Comparison of ENCODE assay signal across 8 cellular contexts in the genomic region with DNA sequence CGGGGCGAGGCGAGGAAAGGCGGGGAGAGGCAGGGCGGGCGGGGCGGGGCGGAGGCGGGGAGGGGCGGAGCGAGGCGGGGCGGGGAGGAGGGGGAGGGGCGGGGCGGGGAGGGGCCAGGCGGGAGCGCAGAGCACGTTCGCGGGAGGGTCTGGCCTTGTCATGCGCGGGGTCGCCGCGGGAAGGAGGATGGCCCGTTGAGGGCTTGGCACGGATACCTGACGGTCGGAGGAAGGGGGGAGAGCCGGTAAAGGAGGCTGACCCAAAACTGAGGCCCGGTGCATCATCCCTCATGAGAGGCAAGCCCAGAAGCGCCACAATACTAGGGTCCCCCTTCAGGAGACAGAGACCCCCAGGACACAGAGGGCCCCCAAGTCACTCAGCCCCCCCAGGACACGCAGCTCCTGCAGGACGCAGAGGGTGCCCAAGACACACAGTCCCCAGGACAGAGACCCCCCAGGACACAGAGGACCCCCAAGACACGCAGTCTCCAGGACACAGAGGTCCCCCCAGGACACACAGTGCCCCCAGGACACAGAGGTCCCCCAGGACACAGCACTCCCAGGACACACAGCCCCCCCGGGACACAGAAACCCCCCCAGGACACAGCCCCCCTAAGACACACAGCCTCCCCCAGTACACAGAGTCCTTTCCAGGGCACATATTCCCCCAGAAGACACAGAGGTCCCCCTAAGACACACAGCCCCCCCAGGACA. TPM values are rescaled to one million over a fixed set of nuclear protein-coding genes. Genes with fewer than 3 reads are reported as not detected.
A peak's percentile ranks its signal among the peaks of the same experiment; 100 is the strongest.
DNase-seq lines count a peak whose midpoint lies in the region; ATAC-seq, FAIRE-seq and TF ChIP-seq lines count a peak whose summit lies in the region.

No MANE protein-coding gene starts in this region.

- no peaks in the 10 kb centered on the region for H3K27me3 Mint-ChIP-seq in IgD-negative memory B cell
- H3K27me3 Mint-ChIP-seq in activated CD8-positive, alpha-beta T cell treated with anti-CD3 and anti-CD28 coated beads for 36 hours, result no peaks in the 10 kb centered on the region

- H3K27me3 ChIP-seq in gastroesophageal sphincter, result no peaks in the 10 kb centered on the region
- H3K27me3 ChIP-seq in pancreas, result no peaks in the 10 kb centered on the region
- no peaks in the 10 kb centered on the region for H3K27me3 ChIP-seq in small intestine (ENCODE audit: control insufficient read depth in 2 of 2, insufficient read depth in 2 of 2, low read length in 2 of 2)

- 0 to 10% methylated on average over 2 to 7 of the region's 36 CpGs for WGBS in gastroesophageal sphincter (ENCODE audit: low coverage in 1 of 2), 2 donors
- WGBS in pancreas, 2 donors, result 16 to 28% methylated on average over 15 to 23 of the region's 36 CpGs
- 14 to 26% (median 14%) methylated on average over 13 to 23 of the region's 36 CpGs for WGBS in small intestine, 3 donors

- H3K9me3 Mint-ChIP-seq in IgD-negative memory B cell, result no peaks in the 10 kb centered on the region
- H3K9me3 Mint-ChIP-seq in activated CD8-positive, alpha-beta T cell treated with anti-CD3 and anti-CD28 coated beads for 36 hours, result no peaks in the 10 kb centered on the region

- no peak for TF ChIP-seq CTCF in activated CD8-positive, alpha-beta T cell treated with anti-CD3 and anti-CD28 coated beads for 36 hours (IDR thresholded peaks at IDR 0.05)
- TF ChIP-seq CTCF in gastroesophageal sphincter (IDR thresholded peaks at IDR 0.05) (no peak), pancreas (IDR thresholded peaks at IDR 0.05) (no peak)

- DNase-seq in Daoy (ENCODE audit: low read depth) (peak; percentile 30), pancreas (peak; percentile 66 to 90 (median 74)), small intestine (no peak), middle frontal gyrus (ENCODE audit: extremely low spot score, low spot score) (no peak)
- peak; percentile 56 for DNase-seq in activated CD8-positive, alpha-beta T cell treated with anti-CD3 and anti-CD28 coated beads for 36 hours

- H3K4me3 ChIP-seq in gastroesophageal sphincter (peak overlapping the region; percentile 10 to 99), pancreas (peak overlapping the region in 1 of 4 donors; percentile 31), small intestine (ENCODE audit: low read depth in 1 of 2, low read length in 2 of 2) (peak overlapping the region in 1 of 2 donors; percentile 29)

- H3K9me3 ChIP-seq in gastroesophageal sphincter (no peaks in the 10 kb centered on the region), pancreas (no peaks in the 10 kb centered on the region), small intestine (ENCODE audit: control insufficient read depth, low read depth) (no peaks in the 10 kb centered on the region)

- peak overlapping the region in 2 of 3 donors; percentile 83 to 87 for H3K27ac Mint-ChIP-seq in IgD-negative memory B cell
- H3K27ac Mint-ChIP-seq in activated CD8-positive, alpha-beta T cell treated with anti-CD3 and anti-CD28 coated beads for 36 hours, result peak overlapping the region; percentile 42

- H3K4me1 Mint-ChIP-seq in IgD-negative memory B cell, result peaks cover 5 to 12% (median 10%) of the 10 kb centered on the region in 3 donors
- peaks cover 22% of the 10 kb centered on the region for H3K4me1 Mint-ChIP-seq in activated CD8-positive, alpha-beta T cell treated with anti-CD3 and anti-CD28 coated beads for 36 hours (ENCODE audit: low read depth)

- POLR2A ChIA-PET in activated CD8-positive, alpha-beta T cell treated with anti-CD3 and anti-CD28 coated beads for 36 hours (lab: Charles Lee), result no interaction called here

- peaks cover 4 to 48% (median 12%) of the 10 kb centered on the region in 3 donors for H3K4me1 ChIP-seq in gastroesophageal sphincter
- H3K4me1 ChIP-seq in pancreas, result peaks cover 5 to 15% (median 9%) of the 10 kb centered on the region in 3 donors
- no peaks in the 10 kb centered on the region for H3K4me1 ChIP-seq in small intestine (ENCODE audit: control insufficient read depth in 2 of 2, insufficient read depth in 1 of 2, low read depth in 1 of 2, low read length in 1 of 2)

- H3K4me3 Mint-ChIP-seq in IgD-negative memory B cell, result peak overlapping the region; percentile 8 to 88 (median 84)
- peak overlapping the region; percentile 62 for H3K4me3 Mint-ChIP-seq in activated CD8-positive, alpha-beta T cell treated with anti-CD3 and anti-CD28 coated beads for 36 hours

- ATAC-seq in activated CD8-positive, alpha-beta T cell treated with anti-CD3 and anti-CD28 coated beads for 36 hours, result peak; percentile 28
- peak; percentile 41 for ATAC-seq in gastroesophageal sphincter
- peak; percentile 4 to 12 (median 8) for ATAC-seq in pancreas
- no peak for ATAC-seq in HG02610 (IDR thresholded peaks at IDR 0.05; ENCODE audit: unreplicated experiment)

- no peak for TF ChIP-seq EP300 in gastroesophageal sphincter (IDR thresholded peaks at IDR 0.05)

- intact Hi-C loops in activated CD8-positive, alpha-beta T cell treated with anti-CD3 and anti-CD28 coated beads for 36 hours (cut with micrococcal nuclease), result no loop called here
- intact Hi-C loops in pancreas (cut with DNase I), result no loop called here

- CTCF ChIA-PET in activated CD8-positive, alpha-beta T cell treated with anti-CD3 and anti-CD28 coated beads for 36 hours (lab: Charles Lee), result no interaction called here

- peak overlapping the region in 3 of 4 donors; percentile 84 to 100 (median 100) for H3K27ac ChIP-seq in gastroesophageal sphincter
- peak overlapping the region in 1 of 4 donors; percentile 33 for H3K27ac ChIP-seq in pancreas
- peak overlapping the region in 1 of 2 donors; percentile 74 for H3K27ac ChIP-seq in small intestine (ENCODE audit: low read depth in 1 of 2, low read length in 1 of 2)

- no peak for TF ChIP-seq POLR2A in gastroesophageal sphincter (IDR thresholded peaks at IDR 0.05)

- H3K36me3 ChIP-seq in gastroesophageal sphincter (peaks cover 0 to 8% of the 10 kb centered on the region in 2 donors), pancreas (no peaks in the 10 kb centered on the region), small intestine (ENCODE audit: control insufficient read depth in 2 of 2, insufficient read depth in 2 of 2, low read length in 2 of 2) (peaks cover 0 to 5% of the 10 kb centered on the region in 2 donors)

- FAIRE-seq in pancreas (lab: Jason Lieb, UNC) (no peak), small intestine (lab: Jason Lieb, UNC) (no peak)

- peaks cover under 1% of the 10 kb centered on the region for H3K36me3 Mint-ChIP-seq in IgD-negative memory B cell
- peaks cover 26% of the 10 kb centered on the region for H3K36me3 Mint-ChIP-seq in activated CD8-positive, alpha-beta T cell treated with anti-CD3 and anti-CD28 coated beads for 36 hours (ENCODE audit: low read depth)

RNA-seq across cellular contexts. Expression of a gene that starts 0.7 kb away (rescaled TPM):
- total RNA-seq in Daoy (2014; rRNA removed; shearing (Covaris generic)), result 93.1 and 109 TPM in 2 replicates
- polyA plus RNA-seq in IgD-negative memory B cell (32.1 TPM), pancreas (10 to 100 TPM; 47.3 to 63.2 TPM), small intestine (10 to 100 TPM; 64.4 to 69.7 (median 68.2) TPM)
- 100 to 1,000 TPM; 127 to 132 TPM for total RNA-seq in activated CD8-positive, alpha-beta T cell treated with anti-CD3 and anti-CD28 coated beads for 36 hours
- total RNA-seq in gastroesophageal sphincter (10 to 100 TPM; 70.8 to 77.4 (median 76.4) TPM), pancreas (10 to 100 TPM; 28.3 to 55.4 (median 46.1) TPM)

RNA-seq across cellular contexts. Expression of a gene that starts 49.6 kb away (rescaled TPM):
- 1.5 and 3.2 TPM in 2 replicates for total RNA-seq in Daoy (2014; rRNA removed; shearing (Covaris generic))
- polyA plus RNA-seq in IgD-negative memory B cell (1.9 TPM), pancreas (10 to 100 TPM; 11.3 to 15.8 TPM), small intestine (10 to 100 TPM in 1 of 3 donors, 1 to 10 TPM in 2; 8.1 to 18.6 (median 9.3) TPM)
- 1 to 10 TPM; 1.6 to 3.4 TPM for total RNA-seq in activated CD8-positive, alpha-beta T cell treated with anti-CD3 and anti-CD28 coated beads for 36 hours
- total RNA-seq in gastroesophageal sphincter (10 to 100 TPM; 10.4 to 25.5 (median 19.2) TPM), pancreas (1 to 10 TPM; 3.4 to 8.6 (median 5.6) TPM)

Comparison
In these comparisons a context has a peak if more than half of its experiments do, and no peak if none do; other contexts are left out.
1. DNase-seq: peak in Daoy (single experiment), activated CD8-positive, alpha-beta T cell treated with anti-CD3 and anti-CD28 coated beads for 36 hours (single experiment) and pancreas (6 of 6); none in small intestine (single experiment) and middle frontal gyrus (single experiment).